Comparison of ENCODE assay signal across 17 cellular contexts in genomic region chr6:163709255-163709654, GRCh38.
DNase-seq lines count a peak whose midpoint lies in the region; FAIRE-seq and TF ChIP-seq lines count a peak whose summit lies in the region.
"Had no signal": no experiment of that assay in that cellular context is flagged by ENCODE, and none has a peak within 500 bp of the region (broad histone marks: within the 10 kb centered on the region; RNA-seq: fewer than 3 reads in every experiment).

No MANE protein-coding gene starts in this region.

- H3K9ac ChIP-seq in BLaER1 (no peak overlapping the region), skeletal muscle tissue (ENCODE audit: low read depth in 1 of 3, low read length in 3 of 3) (peak overlapping the region in 2 of 3 donors; percentile 43 to 68)
- H3K9ac ChIP-seq: GM23248 had no signal

- H3K27ac ChIP-seq in BLaER1: no peak overlapping the region
- peak overlapping the region in 3 of 4 donors; percentile 63 to 77 (median 72) for H3K27ac ChIP-seq in esophagus squamous epithelium
- H3K27ac ChIP-seq in skeletal muscle tissue (ENCODE audit: low read depth, low read length): peak overlapping the region; percentile 38
- H3K27ac ChIP-seq: GM23248, SK-N-MC had no signal

- H3K4me3 ChIP-seq in BLaER1: no peak overlapping the region
- no peak overlapping the region for H3K4me3 ChIP-seq in esophagus squamous epithelium
- peak overlapping the region in 2 of 3 donors; percentile 9 to 49 for H3K4me3 ChIP-seq in skeletal muscle tissue (ENCODE audit: low read length in 3 of 3)
- H3K4me3 ChIP-seq: GM23248, SK-N-MC had no signal

- H3K9me3 ChIP-seq in BLaER1 (no peaks in the 10 kb centered on the region), esophagus squamous epithelium (no peaks in the 10 kb centered on the region), skeletal muscle tissue (ENCODE audit: control insufficient read depth in 3 of 3, low read length in 3 of 3) (no peaks in the 10 kb centered on the region)

- TF ChIP-seq CTCF in esophagus squamous epithelium (IDR thresholded peaks at IDR 0.05): no peak

- peak overlapping the region; percentile 88 for H3K4me2 ChIP-seq in BLaER1

- no peaks in the 10 kb centered on the region for H3K27me3 ChIP-seq in BLaER1
- peaks cover 0 to 7% (median 0%) of the 10 kb centered on the region in 4 donors for H3K27me3 ChIP-seq in esophagus squamous epithelium
- H3K27me3 ChIP-seq in skeletal muscle tissue (ENCODE audit: control insufficient read depth in 3 of 3, insufficient read depth in 3 of 3, low read length in 3 of 3): no peaks in the 10 kb centered on the region

- H4K20me1 ChIP-seq in BLaER1: no peaks in the 10 kb centered on the region

- FAIRE-seq in GM12891 (lab: Jason Lieb, UNC): peak; percentile 57
- FAIRE-seq in HTR-8/SVneo (lab: Jason Lieb, UNC): no peak

- H3K4me1 ChIP-seq in BLaER1 (peaks cover 93% of the 10 kb centered on the region), esophagus squamous epithelium (peaks cover 6 to 57% (median 25%) of the 10 kb centered on the region in 3 donors), skeletal muscle tissue (ENCODE audit: control insufficient read depth in 3 of 3, insufficient read depth in 3 of 3, low read length in 3 of 3) (peaks cover 56 to 65% (median 64%) of the 10 kb centered on the region in 3 donors)

- DNase-seq in GM12891 (ENCODE audit: insufficient read length, low spot score): no peak
- no peak for DNase-seq in esophagus squamous epithelium (lab: John Stamatoyannopoulos, UW)
- no peak for DNase-seq in stimulated activated CD4-positive, alpha-beta T cell treated with anti-CD3 and anti-CD28 coated beads, Interleukin-4, amount 100 ng/mL, for 4 hours
- no peak for DNase-seq in HTR-8/SVneo (ENCODE audit: insufficient read length, low spot score)
- no peak for DNase-seq in iPS-NIHi11 (ENCODE audit: low spot score)
- DNase-seq: CD4-positive, alpha-beta memory T cell; DMS79; GM23248; MV-4-11; NCI-H1436; NCI-H2029 treated with DMSO at 0.1 percent for 48 hours; NCI-H2171 treated with DMSO at 0.1 percent for 48 hours; NCI-H446 treated with DMSO at 0.1 percent for 48 hours; NCI-H774 had no signal

- TF ChIP-seq POLR2A in GM12891 (IDR thresholded peaks at IDR 0.05; ENCODE audit: low read depth, low read length) (no peak), esophagus squamous epithelium (IDR thresholded peaks at IDR 0.05) (no peak)

- intact Hi-C loops in esophagus squamous epithelium (cut with DNase I): no loop called here

- H3K36me3 ChIP-seq in BLaER1 (no peaks in the 10 kb centered on the region), esophagus squamous epithelium (no peaks in the 10 kb centered on the region), skeletal muscle tissue (ENCODE audit: control insufficient read depth in 3 of 3, insufficient read depth in 3 of 3, low read length in 3 of 3) (no peaks in the 10 kb centered on the region)

- WGBS in esophagus squamous epithelium, 2 donors: 55 to 76% methylated on average over 1 to 2 of the region's 6 CpGs

TF ChIP-seq in GM12891, 5 proteins besides CTCF, POLR2A, EP300 and RAD21:
- no peak for TF ChIP-seq PAX5 (IDR thresholded peaks at IDR 0.05; ENCODE audit: insufficient read depth, low read length, severe bottlenecking)
- TF ChIP-seq SPI1 (IDR thresholded peaks at IDR 0.05; ENCODE audit: low read depth, low read length): no peak
- no peak for TF ChIP-seq TAF1 (IDR thresholded peaks at IDR 0.05; ENCODE audit: low read depth, low read length)
- TF ChIP-seq POU2F2 (IDR thresholded peaks at IDR 0.05; ENCODE audit: low read depth, low read length): no peak
- no peak for TF ChIP-seq POLR2AphosphoS5 (IDR thresholded peaks at IDR 0.05; ENCODE audit: low read depth, low read length)

Comparison
In these comparisons a context has a peak if more than half of its experiments do, and no peak if none do; other contexts are left out.
1. H3K4me3 ChIP-seq: peak in skeletal muscle tissue (2 of 3); none in BLaER1 (single experiment) and esophagus squamous epithelium (0 of 4).